ENCODE assay signal across 15 cellular contexts in genomic region chr17:19763991-19764390, GRCh38. TPM values are rescaled to one million over a fixed set of nuclear protein-coding genes. Genes with fewer than 3 reads are reported as not detected.
"Had no signal": no experiment of that assay in that cellular context is flagged by ENCODE, and none has a peak within 500 bp of the region (broad histone marks: within the 10 kb centered on the region; RNA-seq: fewer than 3 reads in every experiment).

No MANE protein-coding gene starts in this region.

RNA-seq across cellular contexts. Expression of gene ALDH3A1, which starts 15.9 kb away (rescaled TPM):
- total RNA-seq: activated B cell treated with CpG ODN at 0.5 μM for 24 hours; activated CD4-positive, alpha-beta memory T cell treated with anti-CD3 and anti-CD28 coated beads, Interleukin-2, amount 10 ng/mL, durations not matched to agents 7 days and 5 days; activated CD4-positive, alpha-beta T cell treated with anti-CD3 and anti-CD28 coated beads for 36 hours; activated CD4-positive, alpha-beta T cell treated with anti-CD3 and anti-CD28 coated beads, Interleukin-2, amount 10 ng/mL, durations not matched to agents 24 days and 14 days; activated CD4-positive, alpha-beta T cell treated with anti-CD3 and anti-CD28 coated beads, Interleukin-2, amount 10 ng/mL, durations not matched to agents 7 days and 5 days; activated CD8-positive, alpha-beta memory T cell treated with anti-CD3 and anti-CD28 coated beads for 36 hours; activated CD8-positive, alpha-beta T cell treated with anti-CD3 and anti-CD28 coated beads, Interleukin-2, amount 10 ng/mL, durations not matched to agents 7 days and 5 days; T-cell; T-helper 1 cell treated with Interleukin-12 subunit alpha and Interleukin-12 subunit beta and Interleukin-4 antibody, amounts not matched to agents 30 ng/mL and 1 ng/mL, for 36 hours; T-helper 17 cell; T-helper 2 cell treated with Interferon-gamma antibody and Interleukin-4, amounts not matched to agents 100 ng/mL and 5 ng/mL, for 36 hours had no signal

RNA-seq across cellular contexts. Expression of gene SLC47A2, which starts 47.6 kb away (rescaled TPM):
- total RNA-seq: activated B cell treated with CpG ODN at 0.5 μM for 24 hours; activated CD4-positive, alpha-beta memory T cell treated with anti-CD3 and anti-CD28 coated beads for 36 hours; activated CD4-positive, alpha-beta memory T cell treated with anti-CD3 and anti-CD28 coated beads, Interleukin-2, amount 10 ng/mL, durations not matched to agents 7 days and 5 days; activated CD4-positive, alpha-beta T cell treated with anti-CD3 and anti-CD28 coated beads for 36 hours; activated CD4-positive, alpha-beta T cell treated with anti-CD3 and anti-CD28 coated beads, Interleukin-2, amount 10 ng/mL, durations not matched to agents 24 days and 14 days; activated CD4-positive, alpha-beta T cell treated with anti-CD3 and anti-CD28 coated beads, Interleukin-2, amount 10 ng/mL, durations not matched to agents 7 days and 5 days; activated CD8-positive, alpha-beta memory T cell treated with anti-CD3 and anti-CD28 coated beads for 36 hours; activated CD8-positive, alpha-beta memory T cell treated with anti-CD3 and anti-CD28 coated beads, Interleukin-2, amount 10 ng/mL, durations not matched to agents 7 days and 5 days; activated CD8-positive, alpha-beta T cell treated with anti-CD3 and anti-CD28 coated beads for 36 hours; activated CD8-positive, alpha-beta T cell treated with anti-CD3 and anti-CD28 coated beads, Interleukin-2, amount 10 ng/mL, durations not matched to agents 7 days and 5 days; T-cell; T-helper 1 cell treated with Interleukin-12 subunit alpha and Interleukin-12 subunit beta and Interleukin-4 antibody, amounts not matched to agents 30 ng/mL and 1 ng/mL, for 36 hours; T-helper 17 cell; T-helper 2 cell treated with Interferon-gamma antibody and Interleukin-4, amounts not matched to agents 100 ng/mL and 5 ng/mL, for 36 hours; WTC11 had no signal
